ENCODE assay signal across 10 cellular contexts in the genomic region with DNA sequence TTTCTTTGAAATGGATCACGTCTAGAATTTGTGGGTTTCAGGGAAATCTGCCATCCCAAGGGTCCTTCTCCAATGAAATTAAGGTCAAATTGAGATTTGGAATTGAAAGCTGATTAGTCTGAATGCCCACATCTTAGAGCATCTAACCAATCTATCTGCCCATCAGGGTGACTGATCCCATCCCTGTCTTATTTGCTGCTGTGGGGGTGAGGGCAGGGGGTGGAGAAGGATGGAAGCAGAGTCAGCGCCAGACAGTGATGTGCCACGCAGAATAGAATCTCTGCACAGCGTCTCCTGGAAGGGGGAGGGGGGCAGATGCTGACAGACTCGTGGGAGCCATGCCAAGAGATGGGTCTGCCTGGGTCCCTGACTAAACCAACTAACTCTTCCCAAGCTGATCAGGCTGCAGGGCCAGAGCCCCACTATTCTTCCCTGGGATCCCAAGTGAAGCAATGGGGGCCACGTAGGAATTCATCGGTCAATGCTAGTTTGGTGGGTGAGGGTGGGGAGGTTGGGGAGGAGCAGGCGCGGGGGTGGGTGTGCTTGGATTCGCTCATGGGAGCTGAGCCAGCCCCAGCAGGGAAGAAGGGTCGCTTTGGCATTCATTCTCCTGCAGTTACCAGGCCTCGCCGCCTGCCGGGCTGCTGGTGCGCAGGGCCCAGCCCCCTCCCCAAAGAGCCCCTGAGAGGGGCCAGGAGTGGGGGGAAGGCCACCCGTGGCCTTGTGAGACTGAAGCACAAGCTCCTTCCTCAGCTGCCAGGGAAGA. TPM values are rescaled to one million over a fixed set of nuclear protein-coding genes. Genes with fewer than 3 reads are reported as not detected.
A peak's percentile ranks its signal among the peaks of the same experiment; 100 is the strongest.
DNase-seq lines count a peak whose midpoint lies in the region; ATAC-seq, FAIRE-seq and TF ChIP-seq lines count a peak whose summit lies in the region.
"Had no signal": no experiment of that assay in that cellular context is flagged by ENCODE, and none has a peak within 500 bp of the region (broad histone marks: within the 10 kb centered on the region; RNA-seq: fewer than 3 reads in every experiment).

No MANE protein-coding gene starts in this region.

- intact Hi-C loops in left colon (cut with DNase I, micrococcal nuclease), result no loop called here

- H3K27me3 Mint-ChIP-seq in astrocyte (ENCODE audit: low read depth, unreplicated experiment), result no peaks in the 10 kb centered on the region

- CTCF ChIA-PET in AG04450 (lab: Charles Lee), result interaction anchor here (1.1 to 2.6 kb wide), 4 partner anchors 15 to 33 kb away, joined by 3 to 16 read pairs (median 6); partner anchors contain the start of gene CDK5RAP3

- no peak for FAIRE-seq in astrocyte (lab: Jason Lieb, UNC)

- DNase-seq in AG04450 (ENCODE audit: low read depth, low spot score), result no peak
- DNase-seq in NCI-H1417 treated with DMSO at 0.1 percent for 48 hours (lab: John Stamatoyannopoulos, UW), result peak; percentile 63
- no peak for DNase-seq in astrocyte (ENCODE audit: low read depth)
- no peak for DNase-seq in AG20443 (ENCODE audit: low spot score)
- DNase-seq in left colon, result no peak
- DNase-seq in stimulated activated CD4-positive, alpha-beta T cell treated with anti-CD3 and anti-CD28 coated beads, Interleukin-4, amount 100 ng/mL, for 4 hours, result no peak
- DNase-seq: activated naive CD8-positive, alpha-beta T cell treated with anti-CD3 and anti-CD28 coated beads, Interleukin-2, amount 10 ng/mL, durations not matched to agents 7 days and 5 days; SHP77 had no signal

- H3K4me3 ChIP-seq in AG04450 (ENCODE audit: low read depth, low read length), result no peak overlapping the region
- H3K4me3 ChIP-seq in astrocyte (ENCODE audit: insufficient read depth, low read depth, low read length), result no peak overlapping the region
- no peak overlapping the region for H3K4me3 ChIP-seq in mesodermal cell (ENCODE audit: extremely low read depth, insufficient read depth, low read length, poor library complexity, severe bottlenecking)

- H3K9ac ChIP-seq in astrocyte (ENCODE audit: low read length), result peak overlapping the region; percentile 80

- H3K4me2 ChIP-seq in astrocyte (ENCODE audit: low read length), result peak overlapping the region; percentile 67

- H3K9me3 ChIP-seq in AG04450 (ENCODE audit: control insufficient read depth, insufficient read depth, low read length), result no peaks in the 10 kb centered on the region; the same call in 1 of the 2 replicates
- no peaks in the 10 kb centered on the region for H3K9me3 ChIP-seq in astrocyte (ENCODE audit: insufficient read depth, low read depth, low read length)
- no peaks in the 10 kb centered on the region for H3K9me3 ChIP-seq in mesodermal cell (ENCODE audit: control insufficient read depth, low read length)

- WGBS in mesodermal cell (ENCODE audit: insufficient coverage in 2 of 2), 2 experiments, result 0 to 5% methylated on average over 3 to 11 of the region's 16 CpGs

- H2AFZ ChIP-seq in astrocyte (ENCODE audit: low read depth, low read length), result peak overlapping the region; percentile 69

- H3K36me3 ChIP-seq in astrocyte (ENCODE audit: insufficient read depth, low read length) (no peaks in the 10 kb centered on the region), mesodermal cell (ENCODE audit: control insufficient read depth, insufficient read depth, low read length) (no peaks in the 10 kb centered on the region)

- peak overlapping the region; percentile 98 for H3K27ac Mint-ChIP-seq in astrocyte (ENCODE audit: unreplicated experiment)

- H3K4me1 Mint-ChIP-seq in astrocyte (ENCODE audit: low read depth, unreplicated experiment), result peaks cover 34% of the 10 kb centered on the region

- H3K27ac ChIP-seq in AG04450 (ENCODE audit: low read depth, low read length) (peak overlapping the region; percentile 89), astrocyte (ENCODE audit: low read depth, low read length) (peak overlapping the region; percentile 95), mesodermal cell (ENCODE audit: low read depth, low read length, severe bottlenecking) (peak overlapping the region; percentile 99)

- H3K36me3 Mint-ChIP-seq in astrocyte (ENCODE audit: low read depth, unreplicated experiment), result no peaks in the 10 kb centered on the region
- H3K36me3 Mint-ChIP-seq: activated naive CD8-positive, alpha-beta T cell treated with anti-CD3 and anti-CD28 coated beads, Interleukin-2, amount 10 ng/mL, durations not matched to agents 7 days and 5 days had no signal

- no peaks in the 10 kb centered on the region for H4K20me1 ChIP-seq in astrocyte (ENCODE audit: insufficient read depth, low read length)

- no peaks in the 10 kb centered on the region for H3K9me3 Mint-ChIP-seq in astrocyte (ENCODE audit: unreplicated experiment)
- H3K9me3 Mint-ChIP-seq: activated naive CD8-positive, alpha-beta T cell treated with anti-CD3 and anti-CD28 coated beads, Interleukin-2, amount 10 ng/mL, durations not matched to agents 7 days and 5 days had no signal

- H3K4me3 Mint-ChIP-seq in astrocyte (ENCODE audit: unreplicated experiment), result peak overlapping the region; percentile 47
- H3K4me3 Mint-ChIP-seq: activated naive CD8-positive, alpha-beta T cell treated with anti-CD3 and anti-CD28 coated beads, Interleukin-2, amount 10 ng/mL, durations not matched to agents 7 days and 5 days had no signal

- TF ChIP-seq CTCF in AG04450 (IDR thresholded peaks at IDR 0.05; ENCODE audit: low read depth, low read length) (no peak), astrocyte (IDR thresholded peaks at IDR 0.05; ENCODE audit: insufficient read depth, low read depth, low read length) (no peak)

- H3K79me2 ChIP-seq in astrocyte (ENCODE audit: insufficient read depth, low read length), result no peaks in the 10 kb centered on the region

- no peaks in the 10 kb centered on the region for H3K27me3 ChIP-seq in AG04450 (ENCODE audit: control insufficient read depth, insufficient read depth, low read length)
- no peaks in the 10 kb centered on the region for H3K27me3 ChIP-seq in astrocyte (ENCODE audit: insufficient read depth, low read length)

- ATAC-seq in HG03432 (IDR thresholded peaks at IDR 0.05; ENCODE audit: unreplicated experiment), result no peak
- ATAC-seq in left colon, result no peak

- H3K4me1 ChIP-seq in astrocyte (ENCODE audit: insufficient read depth, low read length) (peaks cover 34% of the 10 kb centered on the region), mesodermal cell (ENCODE audit: control insufficient read depth, insufficient read depth, low read length, poor library complexity, severe bottlenecking) (peaks cover 57% of the 10 kb centered on the region)

- POLR2A ChIA-PET in AG04450 (lab: Yijun Ruan, JAX), result interaction anchor here (1.0 to 2.1 kb wide), 2 partner anchors 32 to 35 kb away, joined by 3 to 9 read pairs; partner anchors contain the start of gene CDK5RAP3

RNA-seq across cellular contexts. Expression of gene CDK5RAP3, which starts 32.2 kb away (rescaled TPM):
- polyA plus RNA-seq in AG04450 (2011; rRNA removed), result 71.2 and 79.7 TPM in 2 replicates
- polyA minus RNA-seq in AG04450 (2011; rRNA and poly(A)+ RNA removed), result 65.3 and 89.6 TPM in 2 replicates
- total RNA-seq in astrocyte, result 59.1 and 62.8 TPM in 2 replicates
- polyA plus RNA-seq in mesodermal cell (2013, experiment 1 of 2), result 139 TPM
- 116 TPM for polyA plus RNA-seq in mesodermal cell (2013, experiment 2 of 2)
- 100 to 1,000 TPM; 136 to 187 TPM for total RNA-seq in left colon

RNA-seq across cellular contexts. Expression of gene COPZ2, which starts 34.5 kb away (rescaled TPM):
- 107 and 122 TPM in 2 replicates for polyA plus RNA-seq in AG04450 (2011; rRNA removed)
- 76.3 and 92.6 TPM in 2 replicates for polyA minus RNA-seq in AG04450 (2011; rRNA and poly(A)+ RNA removed)
- total RNA-seq in astrocyte, result 25.1 and 38.3 TPM in 2 replicates
- polyA plus RNA-seq in mesodermal cell (2013, experiment 1 of 2), result 5.7 TPM
- polyA plus RNA-seq in mesodermal cell (2013, experiment 2 of 2), result 8.0 TPM
- total RNA-seq in left colon, result 1 to 10 TPM; 7.1 to 8.7 TPM

RNA-seq across cellular contexts. Expression of gene NFE2L1, which starts 45.1 kb away (rescaled TPM):
- polyA plus RNA-seq in AG04450 (2011; rRNA removed), result 237 and 251 TPM in 2 replicates
- polyA minus RNA-seq in AG04450 (2011; rRNA and poly(A)+ RNA removed), result 179 and 186 TPM in 2 replicates
- 344 and 348 TPM in 2 replicates for total RNA-seq in astrocyte
- 143 TPM for polyA plus RNA-seq in mesodermal cell (2013, experiment 1 of 2)
- polyA plus RNA-seq in mesodermal cell (2013, experiment 2 of 2), result 107 TPM
- total RNA-seq in left colon, result 100 to 1,000 TPM; 223 to 245 TPM

RNA-seq across cellular contexts. Expression of gene PRR15L, which starts 45.4 kb away (rescaled TPM):
- polyA plus RNA-seq in AG04450 (2011; rRNA removed), result not detected in 2 replicates
- not detected in 2 replicates for polyA minus RNA-seq in AG04450 (2011; rRNA and poly(A)+ RNA removed)
- not detected in 2 replicates for total RNA-seq in astrocyte
- not detected for polyA plus RNA-seq in mesodermal cell (2013, experiment 1 of 2)
- polyA plus RNA-seq in mesodermal cell (2013, experiment 2 of 2), result not detected
- 100 to 1,000 TPM; 237 to 279 TPM for total RNA-seq in left colon
- total RNA-seq: activated naive CD8-positive, alpha-beta T cell treated with anti-CD3 and anti-CD28 coated beads, Interleukin-2, amount 10 ng/mL, durations not matched to agents 7 days and 5 days had no signal
